In the genomic region with DNA sequence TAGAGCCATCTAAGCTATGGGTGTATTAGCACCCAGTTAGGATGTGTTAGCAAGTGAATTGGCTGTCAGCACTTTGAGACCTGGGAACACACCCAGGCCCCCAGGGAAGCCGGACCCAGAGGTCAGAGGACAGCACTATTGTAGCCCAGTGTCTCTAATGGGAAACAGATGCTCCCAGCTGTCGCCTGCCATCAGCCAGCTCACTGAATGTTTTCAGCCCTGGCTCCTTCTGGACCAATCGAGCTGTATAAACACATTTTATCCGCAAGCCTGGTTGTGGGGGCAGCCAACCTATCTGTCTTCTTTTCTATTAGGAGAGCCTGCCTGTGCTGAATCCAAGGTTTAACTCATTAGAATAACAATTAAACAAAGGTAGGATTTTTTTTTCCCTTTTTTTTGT, we compare ENCODE assay signal across 13 cellular contexts.
A peak's percentile ranks its signal among the peaks of the same experiment; 100 is the strongest.
DNase-seq lines count a peak whose midpoint lies in the region; ATAC-seq and TF ChIP-seq lines count a peak whose summit lies in the region.
"Had no signal": no experiment of that assay in that cellular context is flagged by ENCODE, and none has a peak within 500 bp of the region (broad histone marks: within the 10 kb centered on the region; RNA-seq: fewer than 3 reads in every experiment).

No MANE protein-coding gene starts in this region.

- H3K4me3 Mint-ChIP-seq in nephron: peak overlapping the region in 1 of 3 experiments; percentile 15

- no peak for ATAC-seq in DND-41 (ENCODE audit: insufficient read depth, low read depth)
- ATAC-seq in HG03135 (IDR thresholded peaks at IDR 0.05; ENCODE audit: unreplicated experiment): no peak

- no peaks in the 10 kb centered on the region for H3K79me2 ChIP-seq in DND-41 (ENCODE audit: insufficient read depth, low read length)

- CTCF ChIA-PET in HEK293T (lab: Yijun Ruan, JAX): no interaction called here

- peaks cover 35% of the 10 kb centered on the region for H3K4me1 Mint-ChIP-seq in nephron

- no peak overlapping the region for H3K4me3 ChIP-seq in DND-41 (ENCODE audit: low read depth in 1 of 2, low read length in 2 of 2)
- H3K4me3 ChIP-seq in foreskin fibroblast (ENCODE audit: low read depth in 1 of 2, low read length in 2 of 2): no peak overlapping the region

- H3K9me3 Mint-ChIP-seq in nephron: no peaks in the 10 kb centered on the region

- H3K27me3 Mint-ChIP-seq in nephron (ENCODE audit: low read depth): peaks cover 3% of the 10 kb centered on the region

- no peak overlapping the region for H3K9ac ChIP-seq in DND-41 (ENCODE audit: low read depth, low read length)

- H3K9me3 ChIP-seq in DND-41 (ENCODE audit: insufficient read depth, low read length, severe bottlenecking): no peaks in the 10 kb centered on the region

- peak overlapping the region; percentile 50; the same call in 1 of the 2 replicates for H2AFZ ChIP-seq in DND-41 (ENCODE audit: low read depth, low read length)

- 0 out of 2 replicates have a peak overlapping the region, but pooled peaks have one; percentile 43 for H3K27ac ChIP-seq in DND-41 (ENCODE audit: low read length)
- H3K27ac ChIP-seq: epithelial cell of prostate had no signal

- peak overlapping the region; percentile 77 to 84 (median 83) for H3K27ac Mint-ChIP-seq in nephron

- no peaks in the 10 kb centered on the region for H3K27me3 ChIP-seq in DND-41 (ENCODE audit: insufficient read depth, low read length, poor library complexity)

- TF ChIP-seq CTCF in DND-41 (IDR thresholded peaks at IDR 0.05; ENCODE audit: borderline replicate concordance, extremely low read depth, low read length, poor library complexity, severe bottlenecking) (no peak), foreskin fibroblast (IDR thresholded peaks at IDR 0.05; ENCODE audit: low read depth, low read length) (no peak), nephron (IDR thresholded peaks at IDR 0.05; ENCODE audit: unreplicated experiment in 3 of 3) (no peak)

- DNase-seq in DND-41 (no peak), NCI-H446 treated with DMSO at 0.1 percent for 48 hours (lab: John Stamatoyannopoulos, UW) (peak; percentile 70), foreskin fibroblast (peak; percentile 43 to 79), T-helper 2 cell (no peak), activated gamma-delta T cell treated with Interleukin-2 at 50 U/mL for 16 hours (no peak), HEK293T (ENCODE audit: extremely low spot score) (no peak)
- DNase-seq: activated CD4-positive, alpha-beta T cell treated with anti-CD3 and anti-CD28 coated beads for 1 hour; AML-193; DMS79; NCI-H187 treated with DMSO at 0.1 percent for 48 hours had no signal

- H3K4me2 ChIP-seq in DND-41 (ENCODE audit: insufficient read depth, low read length): no peak overlapping the region

- POLR2A ChIA-PET in HEK293T (lab: Yijun Ruan, JAX): interaction anchor here (1.1 to 1.7 kb wide), 2 partner anchors 11 to 135 kb away, joined by 4 to 8 read pairs; partner anchors contain the start of genes ESF1, NDUFAF5 and TASP1

- H4K20me1 ChIP-seq in DND-41 (ENCODE audit: insufficient read depth, low read length): no peaks in the 10 kb centered on the region

- H3K36me3 ChIP-seq in DND-41 (ENCODE audit: insufficient read depth, low read length): no peaks in the 10 kb centered on the region

- no peaks in the 10 kb centered on the region for H3K36me3 Mint-ChIP-seq in nephron (ENCODE audit: low read depth)

- H3K4me1 ChIP-seq in DND-41 (ENCODE audit: insufficient read depth, low read length): peaks cover 4% of the 10 kb centered on the region; the same call in 1 of the 2 replicates

TF ChIP-seq in HEK293T, 16 proteins besides CTCF, POLR2A, EP300 and RAD21:
- TF ChIP-seq ARNT (IDR thresholded peaks at IDR 0.05): no peak
- TF ChIP-seq HDGF (IDR thresholded peaks at IDR 0.05; ENCODE audit: borderline replicate concordance): no peak
- TF ChIP-seq L3MBTL2 (conservative IDR thresholded peaks at IDR 0.05): no peak
- no peak for TF ChIP-seq ZNF384 (IDR thresholded peaks at IDR 0.05)
- no peak for TF ChIP-seq SUZ12 (IDR thresholded peaks at IDR 0.05)
- no peak for TF ChIP-seq FOXA1 (IDR thresholded peaks at IDR 0.05)
- TF ChIP-seq BHLHE40 (IDR thresholded peaks at IDR 0.05; ENCODE audit: borderline replicate concordance): no peak
- TF ChIP-seq FOXK2 (IDR thresholded peaks at IDR 0.05): no peak
- no peak for TF ChIP-seq PKNOX1 (IDR thresholded peaks at IDR 0.05)
- no peak for TF ChIP-seq NFRKB (IDR thresholded peaks at IDR 0.05)
- TF ChIP-seq SP1 (IDR thresholded peaks at IDR 0.05): no peak
- TF ChIP-seq FOXM1 (IDR thresholded peaks at IDR 0.05; ENCODE audit: borderline replicate concordance): no peak

Comparison
In these comparisons a context has a peak if more than half of its experiments do, and no peak if none do; other contexts are left out.
1. DNase-seq: peak in NCI-H446 treated with DMSO at 0.1 percent for 48 hours (single experiment) and foreskin fibroblast (2 of 2); none in DND-41 (single experiment), T-helper 2 cell (0 of 5), activated gamma-delta T cell treated with Interleukin-2 at 50 U/mL for 16 hours (single experiment) and HEK293T (single experiment).